8 cellular contexts compared by ENCODE assay signal in the genomic region with DNA sequence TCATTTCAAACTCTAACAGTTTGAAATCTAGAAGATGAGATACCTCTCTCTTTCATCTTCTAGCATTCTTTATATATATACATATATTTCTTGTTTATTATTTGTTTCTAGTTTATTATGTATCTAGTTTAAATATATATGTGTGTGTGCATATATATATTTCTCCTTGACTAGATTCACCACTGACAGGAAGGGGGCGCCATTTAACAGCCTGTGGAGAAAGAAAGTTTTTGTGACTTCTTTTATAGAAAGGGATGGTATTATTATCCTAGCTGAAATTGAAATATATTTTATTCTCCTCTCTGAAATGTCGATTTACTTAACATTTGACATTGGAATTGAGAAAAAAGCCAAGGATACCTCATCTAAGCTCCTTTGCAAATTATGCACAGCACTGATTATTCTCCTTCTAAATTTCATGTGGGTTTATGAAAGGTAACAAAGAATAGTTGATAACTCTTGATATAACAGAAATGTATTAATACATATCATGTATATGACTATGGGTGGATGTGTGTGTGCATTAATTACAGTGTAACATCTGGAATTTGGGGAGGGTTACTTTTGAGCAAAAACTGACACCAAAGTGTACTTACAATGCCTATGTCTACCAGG.
DNase-seq lines count a peak whose midpoint lies in the region; ATAC-seq and TF ChIP-seq lines count a peak whose summit lies in the region.

No MANE protein-coding gene starts in this region.

- H3K9ac ChIP-seq in Loucy (ENCODE audit: low read depth, low read length, poor library complexity, severe bottlenecking), result no peak overlapping the region

- 0% methylated on average over 2 of the region's 2 CpGs for WGBS in suprapubic skin

- H3K36me3 ChIP-seq in Loucy (ENCODE audit: insufficient read depth, low read length) (no peaks in the 10 kb centered on the region), suprapubic skin (no peaks in the 10 kb centered on the region)

- no peak overlapping the region for H3K27ac ChIP-seq in suprapubic skin

- H3F3A ChIP-seq in Loucy (ENCODE audit: low read depth), result no peaks in the 10 kb centered on the region

- DNase-seq in NCI-H146 (lab: John Stamatoyannopoulos, UW) (peak; percentile 19), NCI-H146 treated with DMSO at 0.1 percent for 48 hours (lab: John Stamatoyannopoulos, UW; ENCODE audit: unreplicated experiment) (no peak), SKM-1 (lab: John Stamatoyannopoulos, UW; ENCODE audit: unreplicated experiment) (peak; percentile 4), dedifferentiated amniotic fluid mesenchymal stem cell (ENCODE audit: extremely low spot score) (peak; percentile 83), medulla oblongata (ENCODE audit: extremely low spot score) (peak; percentile 80), suprapubic skin (ENCODE audit: low spot score in 2 of 2) (no peak)

- H3K9me3 ChIP-seq in Loucy (ENCODE audit: insufficient read depth, low read depth, low read length) (no peaks in the 10 kb centered on the region), suprapubic skin (no peaks in the 10 kb centered on the region)

- no peak for ATAC-seq in GM19452 (IDR thresholded peaks at IDR 0.05; ENCODE audit: unreplicated experiment)

- H3K27me3 ChIP-seq in Loucy (ENCODE audit: insufficient read depth, low read length, poor library complexity, severe bottlenecking) (no peaks in the 10 kb centered on the region), suprapubic skin (no peaks in the 10 kb centered on the region)

- no peak overlapping the region for H3K4me2 ChIP-seq in Loucy (ENCODE audit: low read depth, low read length, poor library complexity, severe bottlenecking)

- H3K4me3 ChIP-seq in Loucy (ENCODE audit: low read length, poor library complexity, severe bottlenecking), result no peak overlapping the region
- H3K4me3 ChIP-seq in suprapubic skin, result no peak overlapping the region

- no peaks in the 10 kb centered on the region for H3K9me2 ChIP-seq in Loucy (replicated peaks; ENCODE audit: low read depth, low read length)

- peak; percentile 76 for TF ChIP-seq CTCF in Loucy (conservative IDR thresholded peaks at IDR 0.05; ENCODE audit: low read length)
- peak; percentile 52 to 64 for TF ChIP-seq CTCF in suprapubic skin (IDR thresholded peaks at IDR 0.05)

- no peak for TF ChIP-seq EP300 in suprapubic skin (IDR thresholded peaks at IDR 0.05)

- H3K4me1 ChIP-seq in Loucy (ENCODE audit: insufficient read depth, low read length, poor library complexity, severe bottlenecking) (no peaks in the 10 kb centered on the region), suprapubic skin (peaks cover 3% of the 10 kb centered on the region)

- no peaks in the 10 kb centered on the region for H3K79me2 ChIP-seq in Loucy (ENCODE audit: insufficient read depth, low read length)

- H4K20me1 ChIP-seq in Loucy (ENCODE audit: insufficient read depth, low read length, poor library complexity, severe bottlenecking), result no peaks in the 10 kb centered on the region

- TF ChIP-seq POLR2A in suprapubic skin (IDR thresholded peaks at IDR 0.05), result no peak

- H2AFZ ChIP-seq in Loucy (ENCODE audit: low read length), result no peak overlapping the region

Comparison
In these comparisons a context has a peak if more than half of its experiments do, and no peak if none do; other contexts are left out.
1. DNase-seq: peak in NCI-H146 (single experiment), SKM-1 (single experiment), dedifferentiated amniotic fluid mesenchymal stem cell (single experiment) and medulla oblongata (single experiment); none in NCI-H146 treated with DMSO at 0.1 percent for 48 hours (single experiment) and suprapubic skin (0 of 2).